In the genomic region with DNA sequence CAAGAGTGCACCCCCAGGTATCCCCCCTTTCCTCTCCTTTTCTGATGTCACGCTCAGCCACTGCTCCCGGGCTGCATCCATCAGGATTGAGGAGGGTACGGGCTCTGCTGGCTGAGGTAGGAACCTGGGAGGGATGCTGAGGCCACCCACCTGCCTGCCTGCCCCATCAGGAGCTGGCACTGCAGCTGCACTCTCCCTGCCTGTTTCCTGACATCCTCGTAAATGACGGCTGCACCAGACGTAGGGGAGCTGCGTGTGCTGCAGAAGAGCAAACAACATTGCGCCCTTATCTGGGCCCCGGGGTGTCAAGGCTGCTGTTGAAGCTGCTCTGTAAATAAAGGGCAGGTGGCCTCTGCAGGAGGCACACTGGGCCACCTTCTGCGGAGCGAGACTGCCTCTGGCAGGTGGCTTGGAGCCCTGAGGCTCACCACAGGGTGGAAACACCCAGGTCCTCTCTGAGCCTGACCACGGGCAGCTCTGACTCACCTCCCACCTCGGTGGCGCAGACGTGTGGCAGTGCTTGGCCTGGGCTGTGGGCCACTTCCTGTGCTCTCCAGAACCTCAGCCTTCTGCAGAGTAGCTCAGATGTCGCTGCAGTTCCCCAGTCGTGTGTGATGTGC, we compare ENCODE assay signal across 8 cellular contexts. TPM values are rescaled to one million over a fixed set of nuclear protein-coding genes. Genes with fewer than 3 reads are reported as not detected.
DNase-seq lines count a peak whose midpoint lies in the region; ATAC-seq and TF ChIP-seq lines count a peak whose summit lies in the region.

No MANE protein-coding gene starts in this region.

- no peak overlapping the region for H3K27ac Mint-ChIP-seq in endothelial cell (ENCODE audit: unreplicated experiment)

- no peaks in the 10 kb centered on the region for H3K9me3 Mint-ChIP-seq in endothelial cell (ENCODE audit: unreplicated experiment)

- no peak for TF ChIP-seq CTCF in endothelial cell (IDR thresholded peaks at IDR 0.05; ENCODE audit: unreplicated experiment)

- no peaks in the 10 kb centered on the region for H3K4me1 Mint-ChIP-seq in endothelial cell (ENCODE audit: unreplicated experiment)

- peaks cover 2% of the 10 kb centered on the region for H3K27me3 Mint-ChIP-seq in endothelial cell (ENCODE audit: unreplicated experiment)

- H3K36me3 Mint-ChIP-seq in endothelial cell (ENCODE audit: low read depth, unreplicated experiment) = peaks cover 24% of the 10 kb centered on the region

- DNase-seq in NCI-H1417 treated with DMSO at 0.1 percent for 48 hours (lab: John Stamatoyannopoulos, UW) = peak; percentile 85
- peak; percentile 72 for DNase-seq in activated CD4-positive, alpha-beta T cell treated with anti-CD3 and anti-CD28 coated beads, Interleukin-2, amount 50 U/mL, for 1 hour
- DNase-seq in endothelial cell (ENCODE audit: low spot score) = no peak
- peak; percentile 48 to 74 for DNase-seq in stimulated activated CD8-positive, alpha-beta memory T cell treated with anti-CD3 and anti-CD28 coated beads, Interleukin-7, amount 100 ng/mL, for 4 hours (ENCODE audit: low read depth in 2 of 2)

- ATAC-seq in GM18861 (IDR thresholded peaks at IDR 0.05; ENCODE audit: unreplicated experiment) = peak; percentile 39
- ATAC-seq in HG03460 (IDR thresholded peaks at IDR 0.05; ENCODE audit: unreplicated experiment) = no peak
- no peak for ATAC-seq in HG02678 (IDR thresholded peaks at IDR 0.05; ENCODE audit: unreplicated experiment)
- no peak for ATAC-seq in GM19397 (IDR thresholded peaks at IDR 0.05; ENCODE audit: unreplicated experiment)

- H3K4me3 Mint-ChIP-seq in endothelial cell (ENCODE audit: unreplicated experiment) = peak overlapping the region; percentile 31

RNA-seq across cellular contexts. Expression of a gene that starts 30.9 kb away (rescaled TPM):
- total RNA-seq in endothelial cell (ENCODE audit: unreplicated experiment) = 32.2 TPM

RNA-seq across cellular contexts. Expression of a gene that starts 31.0 kb away (rescaled TPM):
- total RNA-seq in endothelial cell (ENCODE audit: unreplicated experiment) = 13.4 TPM

RNA-seq across cellular contexts. Expression of a gene that starts 49.4 kb away (rescaled TPM):
- total RNA-seq in endothelial cell (ENCODE audit: unreplicated experiment) = not detected
